Comparison of ENCODE assay signal across 5 cellular contexts in genomic region chr2:230936243-230936642, GRCh38. TPM values are rescaled to one million over a fixed set of nuclear protein-coding genes. Genes with fewer than 3 reads are reported as not detected.
"Had no signal": no experiment of that assay in that cellular context is flagged by ENCODE, and none has a peak within 500 bp of the region (broad histone marks: within the 10 kb centered on the region; RNA-seq: fewer than 3 reads in every experiment).

No MANE protein-coding gene starts in this region.

RNA-seq across cellular contexts. Expression of gene GPR55, which starts 11.2 kb away (rescaled TPM):
- total RNA-seq: GM23248, H7, HT-29, IMR-90 had no signal

RNA-seq across cellular contexts. Expression of gene SPATA3, which starts 59.7 kb away (rescaled TPM):
- total RNA-seq: GM23248, H4, H7, HT-29, IMR-90 had no signal
